10 cellular contexts compared by ENCODE assay signal in genomic region chr10:70652761-70653657, GRCh38. TPM values are rescaled to one million over a fixed set of nuclear protein-coding genes. Genes with fewer than 3 reads are reported as not detected.
DNase-seq lines count a peak whose midpoint lies in the region; ATAC-seq, FAIRE-seq and TF ChIP-seq lines count a peak whose summit lies in the region.
"Had no signal": no experiment of that assay in that cellular context is flagged by ENCODE, and none has a peak within 500 bp of the region (broad histone marks: within the 10 kb centered on the region; RNA-seq: fewer than 3 reads in every experiment).

No MANE protein-coding gene starts in this region.

- H3K27ac ChIP-seq in astrocyte (ENCODE audit: low read depth, low read length) (peak overlapping the region; percentile 97), smooth muscle cell (ENCODE audit: low read depth) (peak overlapping the region; percentile 70)

- no peaks in the 10 kb centered on the region for H3K79me2 ChIP-seq in astrocyte (ENCODE audit: insufficient read depth, low read length)
- no peaks in the 10 kb centered on the region for H3K79me2 ChIP-seq in smooth muscle cell (ENCODE audit: low read depth)

- H3K4me1 Mint-ChIP-seq in astrocyte (ENCODE audit: low read depth, unreplicated experiment) = peaks cover 39% of the 10 kb centered on the region

- H3K9me3 Mint-ChIP-seq in astrocyte (ENCODE audit: unreplicated experiment) = peaks cover 22% of the 10 kb centered on the region

- no peaks in the 10 kb centered on the region for H3K27me3 Mint-ChIP-seq in astrocyte (ENCODE audit: low read depth, unreplicated experiment)

- peak overlapping the region; percentile 56 for H3K4me2 ChIP-seq in astrocyte (ENCODE audit: low read length)
- no peak overlapping the region for H3K4me2 ChIP-seq in smooth muscle cell

- WGBS in smooth muscle cell (ENCODE audit: low lambda C conversion rate) = 39% methylated on average over 16 of the region's 16 CpGs

- H4K20me1 ChIP-seq in astrocyte (ENCODE audit: insufficient read depth, low read length) (no peaks in the 10 kb centered on the region), smooth muscle cell (ENCODE audit: low read depth) (no peaks in the 10 kb centered on the region)

- peaks cover 9% of the 10 kb centered on the region for H3K9me3 ChIP-seq in astrocyte (ENCODE audit: insufficient read depth, low read depth, low read length)
- no peaks in the 10 kb centered on the region for H3K9me3 ChIP-seq in smooth muscle cell (replicated peaks; ENCODE audit: low read depth)

- peak; percentile 83 for DNase-seq in HFF-Myc (ENCODE audit: extremely low read depth, low read depth)
- peak; percentile 100 for DNase-seq in astrocyte (ENCODE audit: low read depth)
- peak; percentile 71 for DNase-seq in left cardiac atrium
- DNase-seq in smooth muscle cell (lab: John Stamatoyannopoulos, UW; ENCODE audit: unreplicated experiment) = no peak
- DNase-seq in GF-D8 (lab: John Stamatoyannopoulos, UW) = no peak
- no peak for DNase-seq in COLO829 (ENCODE audit: low spot score)
- DNase-seq: activated T-cell treated with anti-CD3 and anti-CD28 coated beads, Interleukin-2, amount 50 U/mL, for 4 hours; retina had no signal

- intact Hi-C loops in left cardiac atrium (cut with DNase I) = no loop called here

- peaks cover 43% of the 10 kb centered on the region for H3K4me1 ChIP-seq in astrocyte (ENCODE audit: insufficient read depth, low read length)
- H3K4me1 ChIP-seq in smooth muscle cell (ENCODE audit: low read depth) = peaks cover 5% of the 10 kb centered on the region

- H3F3A ChIP-seq in smooth muscle cell (ENCODE audit: low read depth) = peaks cover 19% of the 10 kb centered on the region

- ATAC-seq in left cardiac atrium = peak; percentile 92
- no peak for ATAC-seq in HG02763 (IDR thresholded peaks at IDR 0.05; ENCODE audit: unreplicated experiment)
- no peak for ATAC-seq in HG03354 (IDR thresholded peaks at IDR 0.05; ENCODE audit: poor library complexity, severe bottlenecking, unreplicated experiment)
- ATAC-seq: activated T-cell treated with anti-CD3 and anti-CD28 coated beads, Interleukin-2, amount 50 U/mL, for 4 hours had no signal

- H3K27ac Mint-ChIP-seq in astrocyte (ENCODE audit: unreplicated experiment) = peak overlapping the region; percentile 94

- no peaks in the 10 kb centered on the region for H3K36me3 ChIP-seq in astrocyte (ENCODE audit: insufficient read depth, low read length)
- H3K36me3 ChIP-seq in smooth muscle cell (ENCODE audit: low read depth) = no peaks in the 10 kb centered on the region

- H3K36me3 Mint-ChIP-seq in astrocyte (ENCODE audit: low read depth, unreplicated experiment) = peaks cover 4% of the 10 kb centered on the region

- no peaks in the 10 kb centered on the region for H3K27me3 ChIP-seq in astrocyte (ENCODE audit: insufficient read depth, low read length)
- H3K27me3 ChIP-seq in smooth muscle cell (ENCODE audit: low read depth) = no peaks in the 10 kb centered on the region

- H3K4me3 Mint-ChIP-seq in astrocyte (ENCODE audit: unreplicated experiment) = no peak overlapping the region
- H3K4me3 Mint-ChIP-seq: activated T-cell treated with anti-CD3 and anti-CD28 coated beads, Interleukin-2, amount 50 U/mL, for 4 hours had no signal

- peak; percentile 37 for FAIRE-seq in astrocyte (lab: Jason Lieb, UNC)

- H2AFZ ChIP-seq in astrocyte (ENCODE audit: low read depth, low read length) (peak overlapping the region; percentile 56), smooth muscle cell (ENCODE audit: low read depth) (no peak overlapping the region)

- no peak overlapping the region for H3K4me3 ChIP-seq in HFF-Myc (replicated peaks; ENCODE audit: low read depth, low read length)
- no peak overlapping the region for H3K4me3 ChIP-seq in astrocyte (ENCODE audit: insufficient read depth, low read depth, low read length)
- no peak overlapping the region for H3K4me3 ChIP-seq in smooth muscle cell

- no peak for TF ChIP-seq CTCF in HFF-Myc (IDR thresholded peaks at IDR 0.05; ENCODE audit: low read depth, low read length, missing control alignments)
- TF ChIP-seq CTCF in astrocyte (IDR thresholded peaks at IDR 0.05; ENCODE audit: insufficient read depth, low read depth, low read length) = no peak
- no peak for TF ChIP-seq CTCF in smooth muscle cell (IDR thresholded peaks at IDR 0.05; ENCODE audit: borderline replicate concordance, insufficient read depth, poor library complexity, severe bottlenecking)

- peak overlapping the region; percentile 82 for H3K9ac ChIP-seq in astrocyte (ENCODE audit: low read length)
- H3K9ac ChIP-seq in smooth muscle cell (ENCODE audit: low read depth) = no peak overlapping the region

RNA-seq across cellular contexts. Expression of gene ADAMTS14, which starts 19.3 kb away (rescaled TPM):
- total RNA-seq in astrocyte (19.4 and 30.2 TPM in 2 replicates), left cardiac atrium (under 1 TPM; 0.53 to 0.81 TPM), smooth muscle cell (5.5 and 6.3 TPM in 2 replicates)
- polyA plus RNA-seq in smooth muscle cell = 10.1 and 12.0 TPM in 2 replicates

RNA-seq across cellular contexts. Expression of gene PRF1, which starts 50.5 kb away (rescaled TPM):
- total RNA-seq in astrocyte (0.14 and 0.16 TPM in 2 replicates), left cardiac atrium (1 to 10 TPM; 1.5 to 4.6 TPM), smooth muscle cell (not detected in 2 replicates)
- polyA plus RNA-seq in smooth muscle cell = not detected in 2 replicates

Comparison
In these comparisons a context has a peak if more than half of its experiments do, and no peak if none do; other contexts are left out.
1. DNase-seq: peak in HFF-Myc (single experiment), astrocyte (single experiment) and left cardiac atrium (single experiment); none in smooth muscle cell (single experiment), GF-D8 (single experiment) and COLO829 (single experiment).
2. ATAC-seq: peak in left cardiac atrium (2 of 2); none in HG02763 (single experiment) and HG03354 (single experiment).